Comparison of ENCODE assay signal across 13 cellular contexts in genomic region chr22:30445438-30445936, GRCh38. TPM values are rescaled to one million over a fixed set of nuclear protein-coding genes. Genes with fewer than 3 reads are reported as not detected.
A peak's percentile ranks its signal among the peaks of the same experiment; 100 is the strongest.
DNase-seq lines count a peak whose midpoint lies in the region; ATAC-seq, FAIRE-seq and TF ChIP-seq lines count a peak whose summit lies in the region.
"Had no signal": no experiment of that assay in that cellular context is flagged by ENCODE, and none has a peak within 500 bp of the region (broad histone marks: within the 10 kb centered on the region; RNA-seq: fewer than 3 reads in every experiment).

No MANE protein-coding gene starts in this region.

- no peak overlapping the region for H2AFZ ChIP-seq in fibroblast of lung (ENCODE audit: low read length)

- POLR2A ChIA-PET in RWPE1 (lab: Yijun Ruan, JAX; ENCODE audit: low non-redundant PET), result no interaction called here

- no peaks in the 10 kb centered on the region for H3K36me3 ChIP-seq in fibroblast of lung (ENCODE audit: control insufficient read depth, insufficient read depth, low read length)
- no peaks in the 10 kb centered on the region for H3K36me3 ChIP-seq in skeletal muscle satellite cell (ENCODE audit: insufficient read depth, low read length)
- no peaks in the 10 kb centered on the region for H3K36me3 ChIP-seq in kidney (ENCODE audit: control insufficient read depth in 1 of 2, insufficient read depth in 2 of 2, low read length in 2 of 2)
- H3K36me3 ChIP-seq: cardiac muscle cell, esophagus squamous epithelium had no signal

- no peak overlapping the region for H3K4me3 ChIP-seq in fibroblast of lung (replicated peaks in 1 of 4; ENCODE audit: control extremely low read depth in 1 of 4, insufficient read depth in 1 of 4, low read depth in 3 of 4, low read length in 4 of 4)
- no peak overlapping the region for H3K4me3 ChIP-seq in skeletal muscle satellite cell (ENCODE audit: low read length)
- no peak overlapping the region for H3K4me3 ChIP-seq in kidney (ENCODE audit: low read length in 2 of 2)
- H3K4me3 ChIP-seq: cardiac muscle cell, esophagus squamous epithelium had no signal

- TF ChIP-seq CTCF in RWPE1 (conservative IDR thresholded peaks at IDR 0.05; ENCODE audit: low read depth), result 0 out of 2 replicates have a peak, but pooled peaks have one; percentile 9
- no peak for TF ChIP-seq CTCF in fibroblast of lung (conservative IDR thresholded peaks at IDR 0.05 in 1 of 2, IDR thresholded peaks at IDR 0.05 in 1 of 2; ENCODE audit: low read depth in 1 of 2, low read length in 2 of 2)
- no peak for TF ChIP-seq CTCF in kidney (IDR thresholded peaks at IDR 0.05; ENCODE audit: borderline replicate concordance, extremely low read depth, insufficient read depth)

- H3K4me1 ChIP-seq in fibroblast of lung (ENCODE audit: control insufficient read depth, extremely low read depth, insufficient read depth, low read length) (peaks cover 5% of the 10 kb centered on the region), skeletal muscle satellite cell (ENCODE audit: control insufficient read depth, insufficient read depth, low read length) (peaks cover 25% of the 10 kb centered on the region), kidney (ENCODE audit: control insufficient read depth in 1 of 2, insufficient read depth in 1 of 2, low read depth in 1 of 2, low read length in 2 of 2) (no peaks in the 10 kb centered on the region)

- H3K9me3 ChIP-seq in fibroblast of lung (ENCODE audit: control insufficient read depth, insufficient read depth, low read depth, low read length) (no peaks in the 10 kb centered on the region), skeletal muscle satellite cell (replicated peaks; ENCODE audit: low read length) (no peaks in the 10 kb centered on the region), kidney (ENCODE audit: control insufficient read depth in 1 of 2, low read length in 2 of 2) (no peaks in the 10 kb centered on the region)
- H3K9me3 ChIP-seq: esophagus squamous epithelium had no signal

- no peaks in the 10 kb centered on the region for H4K20me1 ChIP-seq in fibroblast of lung (ENCODE audit: control insufficient read depth, extremely low read depth, insufficient read depth, low read length)

- H3K79me2 ChIP-seq in fibroblast of lung (ENCODE audit: control insufficient read depth, insufficient read depth, low read length), result no peaks in the 10 kb centered on the region

- peak overlapping the region; percentile 23 for H3K4me2 ChIP-seq in fibroblast of lung (ENCODE audit: extremely low read depth, insufficient read depth, low read length)
- H3K4me2 ChIP-seq in skeletal muscle satellite cell (ENCODE audit: low read length), result peak overlapping the region; percentile 21

- FAIRE-seq in kidney (lab: Jason Lieb, UNC), result no peak
- FAIRE-seq: D721Med had no signal

- CTCF ChIA-PET in RWPE1 (lab: Yijun Ruan, JAX), result interaction anchor here (0.6 kb wide), 1 partner anchor 504 kb away, joined by 3 read pairs; no protein-coding TSS in a partner anchor

- ATAC-seq in GM21447 (IDR thresholded peaks at IDR 0.05; ENCODE audit: unreplicated experiment), result no peak

- intact Hi-C loops in kidney (cut with DNase I), result no loop called here

- DNase-seq in HCEC 1CT (peak; percentile 60), RWPE1 (ENCODE audit: low spot score) (no peak), fibroblast of lung (ENCODE audit: low read depth in 2 of 2) (peak; percentile 14 to 28), kidney (no peak)
- no peak for DNase-seq in activated CD4-positive, CD25-positive, alpha-beta regulatory T cell (lab: John Stamatoyannopoulos, UW)
- DNase-seq: esophagus squamous epithelium had no signal

- H3K27me3 ChIP-seq in fibroblast of lung (ENCODE audit: control insufficient read depth, insufficient read depth, low read length) (no peaks in the 10 kb centered on the region), skeletal muscle satellite cell (ENCODE audit: control insufficient read depth, insufficient read depth, low read length) (peaks cover 9% of the 10 kb centered on the region)
- H3K27me3 ChIP-seq: cardiac muscle cell had no signal

- H3K27ac ChIP-seq in RWPE1 (no peak overlapping the region), fibroblast of lung (ENCODE audit: insufficient read depth, low read length) (no peak overlapping the region), kidney (ENCODE audit: low read depth in 2 of 2, low read length in 2 of 2) (no peak overlapping the region)
- H3K27ac ChIP-seq: cardiac muscle cell had no signal

- H3K9ac ChIP-seq in fibroblast of lung (ENCODE audit: insufficient read depth, low read length), result no peak overlapping the region
- H3K9ac ChIP-seq in skeletal muscle satellite cell (ENCODE audit: low read depth, low read length), result no peak overlapping the region
- no peak overlapping the region for H3K9ac ChIP-seq in kidney (ENCODE audit: low read length in 2 of 2)

RNA-seq across cellular contexts. Expression of gene MTFP1, which starts 19.9 kb away (rescaled TPM):
- 2.5 and 4.6 TPM in 2 replicates for total RNA-seq in fibroblast of lung
- polyA plus RNA-seq in fibroblast of lung, result 3.8 and 5.8 TPM in 2 replicates
- 4.8 and 9.4 TPM in 2 replicates for polyA plus RNA-seq in fibroblast of lung (2012)
- polyA minus RNA-seq in fibroblast of lung (ENCODE audit: low replicate concordance), result 1.1 and 8.5 TPM in 2 replicates
- 14.7 and 19.2 TPM in 2 replicates for total RNA-seq in skeletal muscle satellite cell (2012; rRNA removed)
- total RNA-seq in kidney, result 8.1 TPM
- 82.6 TPM for polyA plus RNA-seq in kidney (ENCODE audit: insufficient read depth, low read depth, low replicate concordance)

RNA-seq across cellular contexts. Expression of gene SEC14L3, which starts 26.3 kb away (rescaled TPM):
- total RNA-seq in fibroblast of lung (not detected in 2 replicates), kidney (not detected)
- polyA plus RNA-seq in fibroblast of lung (not detected in 2 replicates), kidney (ENCODE audit: insufficient read depth, low read depth, low replicate concordance) (not detected)
- not detected in 2 replicates for polyA plus RNA-seq in fibroblast of lung (2012)
- not detected in 2 replicates for polyA minus RNA-seq in fibroblast of lung (ENCODE audit: low replicate concordance)
- not detected in 2 replicates for total RNA-seq in skeletal muscle satellite cell (2012; rRNA removed)
- total RNA-seq: activated T-helper 2 cell treated with anti-CD3 and anti-CD28 coated beads, Interferon-gamma antibody, Interleukin-2, Interleukin-4, amounts not matched to agents 10 μg/mL and 5 μg/mL and 100 μg/mL, durations not matched to agents 14 hours and 24 hours and 36 hours; cardiac muscle cell; myocyte; sciatic nerve had no signal
- polyA plus RNA-seq: cardiac muscle cell had no signal

RNA-seq across cellular contexts. Expression of gene SEC14L2, which starts 48.7 kb away (rescaled TPM):
- 4.9 and 5.8 TPM in 2 replicates for total RNA-seq in fibroblast of lung
- polyA plus RNA-seq in fibroblast of lung, result 10.2 and 17.3 TPM in 2 replicates
- polyA plus RNA-seq in fibroblast of lung (2012), result 8.3 and 18.7 TPM in 2 replicates
- 10.9 and 68.9 TPM in 2 replicates for polyA minus RNA-seq in fibroblast of lung (ENCODE audit: low replicate concordance)
- total RNA-seq in skeletal muscle satellite cell (2012; rRNA removed), result 24.6 and 33.9 TPM in 2 replicates
- 13.5 TPM for total RNA-seq in kidney
- 17.3 TPM for polyA plus RNA-seq in kidney (ENCODE audit: insufficient read depth, low read depth, low replicate concordance)

RNA-seq across cellular contexts. Expression of gene RNF215, which starts 58.3 kb away (rescaled TPM):
- 20.3 and 30.2 TPM in 2 replicates for total RNA-seq in fibroblast of lung
- 4.2 and 5.3 TPM in 2 replicates for polyA plus RNA-seq in fibroblast of lung
- polyA plus RNA-seq in fibroblast of lung (2012), result 9.4 and 10.3 TPM in 2 replicates
- 15.7 and 19.7 TPM in 2 replicates for polyA minus RNA-seq in fibroblast of lung (ENCODE audit: low replicate concordance)
- 19.5 and 20.5 TPM in 2 replicates for total RNA-seq in skeletal muscle satellite cell (2012; rRNA removed)
- total RNA-seq in kidney, result 19.7 TPM
- 15.9 TPM for polyA plus RNA-seq in kidney (ENCODE audit: insufficient read depth, low read depth, low replicate concordance)

Comparison
In these comparisons a context has a peak if more than half of its experiments do, and no peak if none do; other contexts are left out.
1. DNase-seq: peak in HCEC 1CT (single experiment) and fibroblast of lung (2 of 2); none in RWPE1 (single experiment), activated CD4-positive, CD25-positive, alpha-beta regulatory T cell (0 of 4) and kidney (single experiment).